Comparison of ENCODE assay signal across 23 cellular contexts in the genomic region with DNA sequence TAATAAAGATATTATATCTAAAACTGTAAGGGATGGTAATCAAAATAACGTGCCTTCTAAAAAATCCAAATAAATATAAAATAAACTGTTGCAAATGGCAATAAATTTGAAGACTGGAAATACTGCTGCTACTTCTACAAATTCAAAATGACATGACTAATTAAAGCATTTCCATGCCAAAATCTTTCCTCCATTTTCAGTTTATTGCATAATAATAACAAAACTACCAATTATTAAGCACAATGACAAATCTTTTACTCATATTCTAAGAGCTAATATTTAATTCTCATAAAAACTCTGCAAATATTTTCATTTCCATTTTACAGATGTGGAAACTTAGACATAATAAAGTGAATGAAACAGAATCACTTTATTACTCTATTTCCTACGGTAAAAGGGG.
"Had no signal": no experiment of that assay in that cellular context is flagged by ENCODE, and none has a peak within 500 bp of the region (broad histone marks: within the 10 kb centered on the region; RNA-seq: fewer than 3 reads in every experiment).

No MANE protein-coding gene starts in this region.

- H3K4me3 Mint-ChIP-seq: dendritic cell treated with granulocyte-macrophage colony-stimulating factor and Interleukin-4, amounts not matched to agents 40 ng/mL and 50 ng/mL, for 4 days; effector memory CD8-positive, alpha-beta T cell; endodermal cell; immature natural killer cell; mesothelial cell of epicardium; naive B cell; naive thymus-derived CD8-positive, alpha-beta T cell had no signal

- H3K27ac ChIP-seq: colonic mucosa, esophagus muscularis mucosa, foreskin keratinocyte, gastroesophageal sphincter, heart right ventricle, left ventricle myocardium inferior, lower lobe of right lung had no signal

- H3K27me3 Mint-ChIP-seq: dendritic cell treated with granulocyte-macrophage colony-stimulating factor and Interleukin-4, amounts not matched to agents 40 ng/mL and 50 ng/mL, for 4 days; effector memory CD8-positive, alpha-beta T cell; naive B cell had no signal

- H3K27ac Mint-ChIP-seq: dendritic cell treated with granulocyte-macrophage colony-stimulating factor and Interleukin-4, amounts not matched to agents 40 ng/mL and 50 ng/mL, for 4 days; effector memory CD8-positive, alpha-beta T cell; endodermal cell; immature natural killer cell; mesothelial cell of epicardium; naive B cell; naive thymus-derived CD8-positive, alpha-beta T cell had no signal

- DNase-seq: colonic mucosa; cortex of kidney; effector CD8-positive, alpha-beta T cell; effector memory CD8-positive, alpha-beta T cell; endodermal cell; foreskin keratinocyte; heart right ventricle; hippocampal formation; immature natural killer cell; islet precursor cell; kidney; kidney glomerular epithelial cell; left colon; left ventricle myocardium inferior; lower lobe of right lung; mesenchymal stem cell; mucosa of descending colon; naive B cell; naive thymus-derived CD8-positive, alpha-beta T cell had no signal

- H3K36me3 Mint-ChIP-seq: immature natural killer cell, naive B cell had no signal

- H3K4me3 ChIP-seq: colonic mucosa, esophagus muscularis mucosa, gastroesophageal sphincter, heart right ventricle, left ventricle myocardium inferior, lower lobe of right lung, mucosa of descending colon had no signal

- H3K4me1 Mint-ChIP-seq: endodermal cell; immature natural killer cell; mesothelial cell of epicardium; naive B cell; naive thymus-derived CD8-positive, alpha-beta T cell had no signal
